ENCODE assay signal across 8 cellular contexts in genomic region chr1:10033359-10033845, GRCh38. TPM values are rescaled to one million over a fixed set of nuclear protein-coding genes. Genes with fewer than 3 reads are reported as not detected.
DNase-seq lines count a peak whose midpoint lies in the region; ATAC-seq and TF ChIP-seq lines count a peak whose summit lies in the region.

No MANE protein-coding gene starts in this region.

- peak overlapping the region; percentile 96 for H3K27ac Mint-ChIP-seq in stimulated activated naive B cell treated with anti-CD40 and anti-IgM and Interleukin-4, amounts not matched to agents 10 μg/mL and 1 μg/mL and 100 μg/mL, for 72 hours

- H3K4me3 ChIP-seq in A673 (ENCODE audit: low read depth, low read length, poor library complexity, severe bottlenecking) (peak overlapping the region; percentile 75), breast epithelium (peak overlapping the region; percentile 79 to 97 (median 88))

- H3K9me3 Mint-ChIP-seq in stimulated activated naive B cell treated with anti-CD40 and anti-IgM and Interleukin-4, amounts not matched to agents 10 μg/mL and 1 μg/mL and 100 μg/mL, for 72 hours, result no peaks in the 10 kb centered on the region

- peaks cover 4% of the 10 kb centered on the region for H3K4me1 ChIP-seq in A673 (ENCODE audit: insufficient read depth, low read length, poor library complexity, severe bottlenecking)
- H3K4me1 ChIP-seq in breast epithelium, result peaks cover 2 to 12% of the 10 kb centered on the region in 2 donors

- POLR2A ChIA-PET in A673 (lab: Charles Lee; ENCODE audit: low non-redundant PET), result interaction anchor here (0.5 kb wide), 1 partner anchor 36 kb away, joined by 4 read pairs; no protein-coding TSS in a partner anchor

- TF ChIP-seq POLR2A in breast epithelium (IDR thresholded peaks at IDR 0.05), result no peak

- H3K27ac ChIP-seq in A673 (ENCODE audit: low read depth, low read length, poor library complexity, severe bottlenecking) (peak overlapping the region; percentile 88), breast epithelium (peak overlapping the region; percentile 92 to 98)

- H3K36me3 Mint-ChIP-seq in stimulated activated naive B cell treated with anti-CD40 and anti-IgM and Interleukin-4, amounts not matched to agents 10 μg/mL and 1 μg/mL and 100 μg/mL, for 72 hours, result peaks cover 0 to under 1% of the 10 kb centered on the region in 2 donors

- peaks cover 14% of the 10 kb centered on the region for H3K36me3 ChIP-seq in A673 (ENCODE audit: insufficient read depth, low read length, poor library complexity, severe bottlenecking)
- H3K36me3 ChIP-seq in breast epithelium, result no peaks in the 10 kb centered on the region

- H3K27me3 ChIP-seq in A673 (replicated peaks; ENCODE audit: insufficient read depth, low read depth, low read length, poor library complexity), result no peaks in the 10 kb centered on the region
- no peaks in the 10 kb centered on the region for H3K27me3 ChIP-seq in breast epithelium

- H3K4me3 Mint-ChIP-seq in stimulated activated naive B cell treated with anti-CD40 and anti-IgM and Interleukin-4, amounts not matched to agents 10 μg/mL and 1 μg/mL and 100 μg/mL, for 72 hours, result peak overlapping the region; percentile 94 to 95

- H3K4me1 Mint-ChIP-seq in stimulated activated naive B cell treated with anti-CD40 and anti-IgM and Interleukin-4, amounts not matched to agents 10 μg/mL and 1 μg/mL and 100 μg/mL, for 72 hours, result peaks cover 11 to 27% of the 10 kb centered on the region in 2 donors

- TF ChIP-seq CTCF in A673 (conservative IDR thresholded peaks at IDR 0.05; ENCODE audit: low read depth, low read length) (no peak), breast epithelium (IDR thresholded peaks at IDR 0.05) (peak in 1 of 3 donors; percentile 12)

- intact Hi-C loops in A673 (cut with micrococcal nuclease; ENCODE audit: unreplicated experiment), result loop anchor here (5.0 kb wide), 2 partner anchors 81 to 156 kb away; no protein-coding TSS in a partner anchor
- intact Hi-C loops in breast epithelium (cut with DNase I; ENCODE audit: low total_unique reads), result no loop called here

- TSS peak; percentile 78 for BruUV-seq in A673 (replicated peaks; lab: Mats Ljungman, UMichigan)

- no peak for DNase-seq in A673 (ENCODE audit: low spot score)
- DNase-seq in GF-D8 (lab: John Stamatoyannopoulos, UW), result peak; percentile 16
- DNase-seq in NCI-H69 (lab: John Stamatoyannopoulos, UW), result peak; percentile 61
- DNase-seq in breast epithelium (ENCODE audit: low spot score in 2 of 2), result no peak
- peak; percentile 71 for DNase-seq in left kidney (ENCODE audit: low read depth, low spot score)
- no peak for DNase-seq in stimulated activated naive B cell treated with anti-CD40 and anti-IgM and Interleukin-4, amounts not matched to agents 10 μg/mL and 1 μg/mL and 100 μg/mL, for 72 hours
- DNase-seq in OCI-M2 (lab: John Stamatoyannopoulos, UW; ENCODE audit: unreplicated experiment), result no peak

- H3K9me3 ChIP-seq in A673 (ENCODE audit: low read depth, low read length, poor library complexity, severe bottlenecking), result no peaks in the 10 kb centered on the region
- no peaks in the 10 kb centered on the region for H3K9me3 ChIP-seq in breast epithelium

- H3K27me3 Mint-ChIP-seq in stimulated activated naive B cell treated with anti-CD40 and anti-IgM and Interleukin-4, amounts not matched to agents 10 μg/mL and 1 μg/mL and 100 μg/mL, for 72 hours, result no peaks in the 10 kb centered on the region

- CTCF ChIA-PET in A673 (lab: Charles Lee), result interaction anchor here (0.6 kb wide), 1 partner anchor 21 kb away, joined by 3 read pairs; no protein-coding TSS in a partner anchor

- ATAC-seq in HG02938 (IDR thresholded peaks at IDR 0.05; ENCODE audit: unreplicated experiment), result peak; percentile 10
- peak; percentile 32 to 41 for ATAC-seq in stimulated activated naive B cell treated with anti-CD40 and anti-IgM and Interleukin-4, amounts not matched to agents 10 μg/mL and 1 μg/mL and 100 μg/mL, for 72 hours (replicated peaks)

RNA-seq across cellular contexts. Expression of gene UBE4B, which starts 0.6 kb away (rescaled TPM):
- 58.0 and 59.4 TPM in 2 replicates for total RNA-seq in A673 (2021)
- 10 to 100 TPM; 36.4 to 43.4 (median 41.7) TPM for total RNA-seq in breast epithelium

RNA-seq across cellular contexts. Expression of gene RBP7, which starts 36.4 kb away (rescaled TPM):
- total RNA-seq in A673 (2021) (1.6 TPM in 1 of 2 replicates, not detected in the other), breast epithelium (100 to 1,000 TPM in 1 of 3 donors, 10 to 100 TPM in 2; 37.5 to 285 (median 49.8) TPM)

Comparison
In these comparisons a context has a peak if more than half of its experiments do, and no peak if none do; other contexts are left out.
1. DNase-seq: peak in GF-D8 (single experiment), NCI-H69 (single experiment) and left kidney (single experiment); none in A673 (single experiment), breast epithelium (0 of 2), stimulated activated naive B cell treated with anti-CD40 and anti-IgM and Interleukin-4, amounts not matched to agents 10 μg/mL and 1 μg/mL and 100 μg/mL, for 72 hours (single experiment) and OCI-M2 (single experiment).
2. RNA of gene RBP7, which starts 36.4 kb away (total RNA-seq): 37.5 to 285 TPM in breast epithelium; 1.6 TPM in A673; every median in the first group is over 10 times any median in the second.